1 cellular context compared by ENCODE assay signal in genomic region chr17:76671123-76671911, GRCh38.
TF ChIP-seq lines count a peak whose summit lies in the region.

No MANE protein-coding gene starts in this region.

TF ChIP-seq in HepG2, 621 proteins besides CTCF, POLR2A, EP300 and RAD21 (continued from another document and continues in another):
- TF ChIP-seq ZNF225 (CRISPR knock-in tag; IDR thresholded peaks at IDR 0.05): peak; percentile 96
- TF ChIP-seq ATRX (CRISPR knock-in tag; IDR thresholded peaks at IDR 0.05; ENCODE audit: borderline replicate concordance): no peak
- no peak; the same call in 1 of the 2 replicates for TF ChIP-seq MAFF (IDR thresholded peaks at IDR 0.05; ENCODE audit: low read depth, low read length)
- no peak for TF ChIP-seq CEBPB (IDR thresholded peaks at IDR 0.05; ENCODE audit: borderline replicate concordance, low read depth, low read length)
- 0 out of 2 replicates have a peak, but pooled peaks have one; percentile 34 for TF ChIP-seq KLF15 (CRISPR knock-in tag; IDR thresholded peaks at IDR 0.05; ENCODE audit: borderline replicate concordance)
- no peak for TF ChIP-seq RFX1 (IDR thresholded peaks at IDR 0.05)
- no peak for TF ChIP-seq SMYD3 (CRISPR knock-in tag; IDR thresholded peaks at IDR 0.05)
- TF ChIP-seq SNRNP70 (IDR thresholded peaks at IDR 0.05; ENCODE audit: low read depth, low read length): no peak
- no peak for TF ChIP-seq THAP8 (CRISPR knock-in tag; IDR thresholded peaks at IDR 0.05; ENCODE audit: borderline replicate concordance)
- TF ChIP-seq SSRP1 (CRISPR knock-in tag; IDR thresholded peaks at IDR 0.05): peak; percentile 96
- peak; percentile 90 for TF ChIP-seq ZNF468 (CRISPR knock-in tag; IDR thresholded peaks at IDR 0.05)
- TF ChIP-seq ZNF713 (CRISPR knock-in tag; IDR thresholded peaks at IDR 0.05): no peak; the same call in 1 of the 2 replicates
- peak; percentile 73; the same call in 1 of the 2 replicates for TF ChIP-seq YEATS4 (CRISPR knock-in tag; IDR thresholded peaks at IDR 0.05; ENCODE audit: borderline replicate concordance)
- no peak; the same call in none of the 2 replicates for TF ChIP-seq EED (CRISPR knock-in tag; IDR thresholded peaks at IDR 0.05)
- TF ChIP-seq ZNF576 (CRISPR knock-in tag; IDR thresholded peaks at IDR 0.05): 0 out of 2 replicates have a peak, but pooled peaks have one; percentile 74
- no peak; the same call in none of the 2 replicates for TF ChIP-seq ESRRA (CRISPR knock-in tag; IDR thresholded peaks at IDR 0.05; ENCODE audit: low read depth)
- TF ChIP-seq ZNF740 (CRISPR knock-in tag; IDR thresholded peaks at IDR 0.05): no peak; the same call in 1 of the 2 replicates
- TF ChIP-seq GMEB1 (CRISPR knock-in tag; IDR thresholded peaks at IDR 0.05; ENCODE audit: borderline replicate concordance): peak; percentile 72
- TF ChIP-seq AGO1 (IDR thresholded peaks at IDR 0.05; ENCODE audit: low read depth, low read length, poor library complexity, severe bottlenecking): peak; percentile 63
- peak; percentile 83 for TF ChIP-seq ARID4A (CRISPR knock-in tag; IDR thresholded peaks at IDR 0.05; ENCODE audit: borderline replicate concordance)
- TF ChIP-seq CBX2 (IDR thresholded peaks at IDR 0.05; ENCODE audit: low read depth, low read length): no peak
- 0 out of 2 replicates have a peak, but pooled peaks have one; percentile 55 for TF ChIP-seq CBX2 (CRISPR knock-in tag; IDR thresholded peaks at IDR 0.05; ENCODE audit: low read depth)
- TF ChIP-seq ZNF75D (CRISPR knock-in tag; IDR thresholded peaks at IDR 0.05; ENCODE audit: borderline replicate concordance): no peak
- TF ChIP-seq ZNF615 (CRISPR knock-in tag; IDR thresholded peaks at IDR 0.05; ENCODE audit: borderline replicate concordance): no peak
- no peak; the same call in 1 of the 2 replicates for TF ChIP-seq ZNF460 (CRISPR knock-in tag; IDR thresholded peaks at IDR 0.05; ENCODE audit: borderline replicate concordance)
- TF ChIP-seq ZNF782 (CRISPR knock-in tag; IDR thresholded peaks at IDR 0.05; ENCODE audit: borderline replicate concordance): peak; percentile 65; the same call in 1 of the 2 replicates
- TF ChIP-seq ZNF569 (CRISPR knock-in tag; IDR thresholded peaks at IDR 0.05; ENCODE audit: borderline replicate concordance): no peak
- TF ChIP-seq STAT6 (CRISPR knock-in tag; IDR thresholded peaks at IDR 0.05; ENCODE audit: borderline replicate concordance): peak; percentile 77; the same call in 1 of the 2 replicates
- peak; percentile 31 for TF ChIP-seq SOX5 (CRISPR knock-in tag; IDR thresholded peaks at IDR 0.05; ENCODE audit: borderline replicate concordance)
- TF ChIP-seq MED13 (CRISPR knock-in tag; IDR thresholded peaks at IDR 0.05): 0 out of 2 replicates have a peak, but pooled peaks have one; percentile 33
- TF ChIP-seq ETS1 (CRISPR knock-in tag; IDR thresholded peaks at IDR 0.05): no peak
- TF ChIP-seq RBM39 (IDR thresholded peaks at IDR 0.05; ENCODE audit: low read depth, low read length, poor library complexity, severe bottlenecking): peak; percentile 46
- peak; percentile 94 for TF ChIP-seq ZBTB38 (CRISPR knock-in tag; IDR thresholded peaks at IDR 0.05)
- 0 out of 2 replicates have a peak, but pooled peaks have one; percentile 75 for TF ChIP-seq ARID2 (CRISPR knock-in tag; IDR thresholded peaks at IDR 0.05; ENCODE audit: borderline replicate concordance)
- no peak for TF ChIP-seq ZNF775 (CRISPR knock-in tag; IDR thresholded peaks at IDR 0.05; ENCODE audit: borderline replicate concordance)
- no peak for TF ChIP-seq ZNF546 (CRISPR knock-in tag; conservative IDR thresholded peaks at IDR 0.05)
- peak; percentile 77; the same call in 1 of the 2 replicates for TF ChIP-seq ZNF619 (CRISPR knock-in tag; IDR thresholded peaks at IDR 0.05)
- peak; percentile 76; the same call in 1 of the 2 replicates for TF ChIP-seq ZNF329 (CRISPR knock-in tag; IDR thresholded peaks at IDR 0.05; ENCODE audit: low read depth)
- TF ChIP-seq SNAPC2 (CRISPR knock-in tag; IDR thresholded peaks at IDR 0.05): 0 out of 2 replicates have a peak, but pooled peaks have one; percentile 42
- no peak for TF ChIP-seq JDP2 (CRISPR knock-in tag; IDR thresholded peaks at IDR 0.05; ENCODE audit: borderline replicate concordance)
- no peak for TF ChIP-seq HOXA7 (CRISPR knock-in tag; IDR thresholded peaks at IDR 0.05)
- peak; percentile 29; the same call in 1 of the 2 replicates for TF ChIP-seq AHDC1 (CRISPR knock-in tag; IDR thresholded peaks at IDR 0.05; ENCODE audit: borderline replicate concordance)
- peak; percentile 34; the same call in 1 of the 2 replicates for TF ChIP-seq ZNF703 (CRISPR knock-in tag; IDR thresholded peaks at IDR 0.05; ENCODE audit: borderline replicate concordance)
- TF ChIP-seq TIGD3 (CRISPR knock-in tag; IDR thresholded peaks at IDR 0.05; ENCODE audit: borderline replicate concordance): peak; percentile 82; the same call in 1 of the 2 replicates
- peak; percentile 70; the same call in 1 of the 2 replicates for TF ChIP-seq ZNF607 (CRISPR knock-in tag; IDR thresholded peaks at IDR 0.05; ENCODE audit: borderline replicate concordance)
- TF ChIP-seq NCOA1 (CRISPR knock-in tag; IDR thresholded peaks at IDR 0.05): 0 out of 2 replicates have a peak, but pooled peaks have one; percentile 10
- TF ChIP-seq ZNF44 (CRISPR knock-in tag; IDR thresholded peaks at IDR 0.05): peak; percentile 94
